Comparison of ENCODE assay signal across 25 cellular contexts in genomic region chr2:86697539-86697938, GRCh38. TPM values are rescaled to one million over a fixed set of nuclear protein-coding genes. Genes with fewer than 3 reads are reported as not detected.
DNase-seq lines count a peak whose midpoint lies in the region; ATAC-seq and TF ChIP-seq lines count a peak whose summit lies in the region.
"Had no signal": no experiment of that assay in that cellular context is flagged by ENCODE, and none has a peak within 500 bp of the region (broad histone marks: within the 10 kb centered on the region; RNA-seq: fewer than 3 reads in every experiment).

No MANE protein-coding gene starts in this region.

- H4K20me1 ChIP-seq in DND-41 (ENCODE audit: insufficient read depth, low read length) (no peaks in the 10 kb centered on the region), OCI-LY7 (ENCODE audit: insufficient read depth, low read length) (no peaks in the 10 kb centered on the region)

- H3K4me1 ChIP-seq in DND-41 (ENCODE audit: insufficient read depth, low read length), result no peaks in the 10 kb centered on the region
- H3K4me1 ChIP-seq in OCI-LY7 (ENCODE audit: insufficient read depth, low read length, poor library complexity, severe bottlenecking), result no peaks in the 10 kb centered on the region
- H3K4me1 ChIP-seq: lower lobe of right lung had no signal

- BruUV-seq in OCI-LY7 (replicated peaks; lab: Mats Ljungman, UMichigan), result TSS peak; percentile 65

- H3K4me3 ChIP-seq in DND-41 (ENCODE audit: low read depth in 1 of 2, low read length in 2 of 2) (no peak overlapping the region), OCI-LY7 (ENCODE audit: low read depth, low read length, poor library complexity, severe bottlenecking) (no peak overlapping the region), foreskin fibroblast (ENCODE audit: low read depth in 1 of 2, low read length in 2 of 2) (no peak overlapping the region)
- H3K4me3 ChIP-seq: GM23338, heart left ventricle, lower lobe of right lung, ovary, SK-N-MC, smooth muscle cell had no signal

- no peak overlapping the region for H3K9ac ChIP-seq in DND-41 (ENCODE audit: low read depth, low read length)

- POLR2A ChIA-PET in activated CD4-positive, alpha-beta T cell treated with anti-CD3 and anti-CD28 coated beads for 36 hours (lab: Charles Lee), result no interaction called here
- POLR2A ChIA-PET in OCI-LY7 (lab: Charles Lee), result interaction anchor here (1.0 kb wide), 1 partner anchor 68 kb away, joined by 3 read pairs; no protein-coding TSS in a partner anchor

- no peaks in the 10 kb centered on the region for H3K9me2 ChIP-seq in OCI-LY7 (ENCODE audit: insufficient read depth, low read length)

- DNase-seq in activated CD4-positive, alpha-beta T cell treated with anti-CD3 and anti-CD28 coated beads for 36 hours, result no peak
- no peak for DNase-seq in activated CD4-positive, alpha-beta T cell treated with anti-CD3 and anti-CD28 coated beads for 1 hour
- DNase-seq in DND-41 (no peak), OCI-LY7 (ENCODE audit: low spot score) (no peak), epithelial cell of prostate (ENCODE audit: low read depth, low spot score) (no peak), foreskin fibroblast (no peak), DMS114 treated with DMSO at 0.1 percent for 48 hours (lab: John Stamatoyannopoulos, UW; ENCODE audit: unreplicated experiment) (no peak), A172 (ENCODE audit: low spot score) (no peak)
- DNase-seq: activated CD4-positive, alpha-beta T cell treated with anti-CD3 and anti-CD28 coated beads for 4 hours; activated naive CD4-positive, alpha-beta T cell treated with anti-CD3 and anti-CD28 coated beads for 36 hours; amygdala; effector CD4-positive, alpha-beta T cell; erythroblast; heart left ventricle; lower lobe of right lung; NCI-H1417 treated with DMSO at 0.1 percent for 48 hours; NCI-H82; ovary; retina; stimulated activated CD4-positive, alpha-beta T cell treated with anti-CD3 and anti-CD28 coated beads, Interleukin-2, amount 100 ng/mL, for 24 hours; substantia nigra had no signal

- intact Hi-C loops in activated CD4-positive, alpha-beta T cell treated with anti-CD3 and anti-CD28 coated beads for 36 hours (cut with DNase I, micrococcal nuclease), result no loop called here
- intact Hi-C loops in OCI-LY7 (cut with micrococcal nuclease; ENCODE audit: unreplicated experiment), result no loop called here

- no peaks in the 10 kb centered on the region for H3K36me3 ChIP-seq in DND-41 (ENCODE audit: insufficient read depth, low read length)
- no peaks in the 10 kb centered on the region for H3K36me3 ChIP-seq in OCI-LY7 (ENCODE audit: insufficient read depth, low read length)
- H3K36me3 ChIP-seq: heart left ventricle, lower lobe of right lung, ovary had no signal

- H3K36me3 Mint-ChIP-seq in activated CD4-positive, alpha-beta T cell treated with anti-CD3 and anti-CD28 coated beads for 36 hours (ENCODE audit: low read depth), result peaks cover 4% of the 10 kb centered on the region
- H3K36me3 Mint-ChIP-seq: type B pancreatic cell had no signal

- H3K9me3 Mint-ChIP-seq in activated CD4-positive, alpha-beta T cell treated with anti-CD3 and anti-CD28 coated beads for 36 hours (ENCODE audit: low read depth), result peaks cover 19% of the 10 kb centered on the region

- CTCF ChIA-PET in activated CD4-positive, alpha-beta T cell treated with anti-CD3 and anti-CD28 coated beads for 36 hours (lab: Charles Lee), result interaction anchor here (0.5 kb wide), 1 partner anchor 251 kb away, joined by 3 read pairs; no protein-coding TSS in a partner anchor
- CTCF ChIA-PET in OCI-LY7 (lab: Charles Lee; ENCODE audit: unreplicated experiment), result no interaction called here

- no peak overlapping the region for H3K27ac ChIP-seq in DND-41 (ENCODE audit: low read length)
- no peak overlapping the region for H3K27ac ChIP-seq in OCI-LY7 (ENCODE audit: low read depth, low read length, poor library complexity, severe bottlenecking)
- H3K27ac ChIP-seq in epithelial cell of prostate, result peak overlapping the region; percentile 16
- H3K27ac ChIP-seq: lower lobe of right lung, ovary, SK-N-MC had no signal

- no peak overlapping the region for H3K4me3 Mint-ChIP-seq in activated CD4-positive, alpha-beta T cell treated with anti-CD3 and anti-CD28 coated beads for 36 hours
- H3K4me3 Mint-ChIP-seq: activated naive CD4-positive, alpha-beta T cell treated with anti-CD3 and anti-CD28 coated beads for 36 hours; GM23338; type B pancreatic cell had no signal

- H3K4me1 Mint-ChIP-seq in activated CD4-positive, alpha-beta T cell treated with anti-CD3 and anti-CD28 coated beads for 36 hours, result peaks cover 10% of the 10 kb centered on the region
- H3K4me1 Mint-ChIP-seq: GM23338 had no signal

- peak overlapping the region; percentile 45 for H3K27ac Mint-ChIP-seq in activated CD4-positive, alpha-beta T cell treated with anti-CD3 and anti-CD28 coated beads for 36 hours
- H3K27ac Mint-ChIP-seq: activated naive CD4-positive, alpha-beta T cell treated with anti-CD3 and anti-CD28 coated beads for 36 hours; GM23338; type B pancreatic cell had no signal

- H3K9me3 ChIP-seq in DND-41 (ENCODE audit: insufficient read depth, low read length, severe bottlenecking) (peaks cover 8% of the 10 kb centered on the region), OCI-LY7 (ENCODE audit: low read length) (0 out of 2 replicates have a peak, but pooled peaks cover 4% of the 10 kb centered on the region)
- H3K9me3 ChIP-seq: ovary had no signal

- no peak for TF ChIP-seq CTCF in DND-41 (IDR thresholded peaks at IDR 0.05; ENCODE audit: borderline replicate concordance, extremely low read depth, low read length, poor library complexity, severe bottlenecking)
- TF ChIP-seq CTCF in OCI-LY7 (conservative IDR thresholded peaks at IDR 0.05; ENCODE audit: low read length), result no peak
- no peak for TF ChIP-seq CTCF in foreskin fibroblast (IDR thresholded peaks at IDR 0.05; ENCODE audit: low read depth, low read length)

- H3K27me3 ChIP-seq in DND-41 (ENCODE audit: insufficient read depth, low read length, poor library complexity), result no peaks in the 10 kb centered on the region
- H3K27me3 ChIP-seq: heart left ventricle, ovary had no signal

- H3K79me2 ChIP-seq in DND-41 (ENCODE audit: insufficient read depth, low read length) (no peaks in the 10 kb centered on the region), OCI-LY7 (ENCODE audit: insufficient read depth, low read depth, low read length) (no peaks in the 10 kb centered on the region)

- H2AFZ ChIP-seq in DND-41 (ENCODE audit: low read depth, low read length), result peak overlapping the region; percentile 10; the same call in 1 of the 2 replicates
- H2AFZ ChIP-seq in OCI-LY7 (ENCODE audit: low read length), result no peak overlapping the region
- H2AFZ ChIP-seq: GM23338 had no signal

- peak; percentile 70 for ATAC-seq in activated CD4-positive, alpha-beta T cell treated with anti-CD3 and anti-CD28 coated beads for 36 hours
- no peak for ATAC-seq in DND-41 (ENCODE audit: insufficient read depth, low read depth)
- ATAC-seq: GM23338, heart left ventricle, lower lobe of right lung had no signal

- H3K4me2 ChIP-seq in DND-41 (ENCODE audit: insufficient read depth, low read length) (no peak overlapping the region), OCI-LY7 (ENCODE audit: low read length) (no peak overlapping the region)
- H3K4me2 ChIP-seq: GM23338, smooth muscle cell had no signal

- H3K27me3 Mint-ChIP-seq in activated CD4-positive, alpha-beta T cell treated with anti-CD3 and anti-CD28 coated beads for 36 hours, result no peaks in the 10 kb centered on the region
- H3K27me3 Mint-ChIP-seq: type B pancreatic cell had no signal

RNA-seq across cellular contexts. Expression of gene RMND5A, which starts 22.6 kb away (rescaled TPM):
- 10 to 100 TPM; 35.0 to 44.3 TPM for total RNA-seq in activated CD4-positive, alpha-beta T cell treated with anti-CD3 and anti-CD28 coated beads for 36 hours
- total RNA-seq in OCI-LY7 (2014; rRNA removed; shearing (Covaris generic)), result 55.2 and 60.6 TPM in 2 replicates
- total RNA-seq in OCI-LY7 (2022), result 62.7 and 73.7 TPM in 2 replicates
- 42.2 and 42.4 TPM in 2 replicates for total RNA-seq in A172 (2014; rRNA removed; shearing (Covaris generic))
